1 cellular context compared by ENCODE assay signal in genomic region chr2:10635430-10635829, GRCh38.
TF ChIP-seq lines count a peak whose summit lies in the region.

No MANE protein-coding gene starts in this region.

TF ChIP-seq in IMR-90, 13 proteins besides CTCF, POLR2A, EP300 and RAD21 (continued from another document):
- TF ChIP-seq ELK1 (IDR thresholded peaks at IDR 0.05; ENCODE audit: borderline replicate concordance, low read depth, low read length), result no peak
TF ChIP-seq in IMR-90: peak in this region for 0.
